8 cellular contexts compared by ENCODE assay signal in genomic region chr15:25862469-25863066, GRCh38. TPM values are rescaled to one million over a fixed set of nuclear protein-coding genes. Genes with fewer than 3 reads are reported as not detected.
DNase-seq lines count a peak whose midpoint lies in the region; ATAC-seq and TF ChIP-seq lines count a peak whose summit lies in the region.

No MANE protein-coding gene starts in this region.

- H3K27ac ChIP-seq in HUES64 (ENCODE audit: low read depth, low read length) (no peak overlapping the region), cardiac muscle cell (no peak overlapping the region)

- 2% methylated on average over 62 of the region's 62 CpGs for WGBS in HUES64

- ATAC-seq in GM19351 (IDR thresholded peaks at IDR 0.05; ENCODE audit: unreplicated experiment), result no peak
- no peak for ATAC-seq in GM18498 (IDR thresholded peaks at IDR 0.05; ENCODE audit: unreplicated experiment)

- peak; percentile 43 to 45 for DNase-seq in activated T-helper 1 cell treated with anti-CD3 and anti-CD28 coated beads, Interleukin-2, amount 50 U/mL, for 16 hours (ENCODE audit: low read depth in 1 of 2, low spot score in 1 of 2)
- DNase-seq in cardiac muscle cell (ENCODE audit: low read depth in 1 of 2, low spot score in 1 of 2), result peak; percentile 24 to 32
- peak; percentile 51 for DNase-seq in retina
- DNase-seq in nucleus accumbens (lab: John Stamatoyannopoulos, UW), result no peak
- no peak for DNase-seq in NCI-H128 (lab: John Stamatoyannopoulos, UW; ENCODE audit: unreplicated experiment)

- no peak for TF ChIP-seq CTCF in cardiac muscle cell (IDR thresholded peaks at IDR 0.05; ENCODE audit: low read depth, low read length)

- no peaks in the 10 kb centered on the region for H3K36me3 ChIP-seq in HUES64 (ENCODE audit: insufficient read depth, low read length)
- no peaks in the 10 kb centered on the region for H3K36me3 ChIP-seq in cardiac muscle cell

- H3K9me3 ChIP-seq in HUES64 (ENCODE audit: insufficient read depth, low read depth, low read length) (no peaks in the 10 kb centered on the region), cardiac muscle cell (ENCODE audit: low read depth) (no peaks in the 10 kb centered on the region)

- peaks cover 66% of the 10 kb centered on the region for H3K27me3 ChIP-seq in HUES64 (ENCODE audit: insufficient read depth, low read length)
- peaks cover 94% of the 10 kb centered on the region for H3K27me3 ChIP-seq in cardiac muscle cell

- H3K9ac ChIP-seq in HUES64 (ENCODE audit: low read depth, low read length), result peak overlapping the region; percentile 60

- H3K4me3 ChIP-seq in HUES64 (ENCODE audit: low read length) (peak overlapping the region; percentile 59), cardiac muscle cell (peak overlapping the region; percentile 25)

- peaks cover 12% of the 10 kb centered on the region for H3K4me1 ChIP-seq in HUES64 (ENCODE audit: insufficient read depth, low read length)
- no peaks in the 10 kb centered on the region for H3K4me1 ChIP-seq in cardiac muscle cell (ENCODE audit: low read depth)

RNA-seq across cellular contexts. Expression of gene ATP10A, which starts 0.6 kb away (rescaled TPM):
- 1.00 TPM for polyA plus RNA-seq in HUES64 (2013, experiment 1 of 2)
- 1.0 TPM for polyA plus RNA-seq in HUES64 (2013, experiment 2 of 2)
- not detected in 2 replicates for total RNA-seq in cardiac muscle cell
- not detected in 2 replicates for polyA plus RNA-seq in cardiac muscle cell

Comparison
In these comparisons a context has a peak if more than half of its experiments do, and no peak if none do; other contexts are left out.
1. DNase-seq: peak in activated T-helper 1 cell treated with anti-CD3 and anti-CD28 coated beads, Interleukin-2, amount 50 U/mL, for 16 hours (2 of 2), cardiac muscle cell (2 of 2) and retina (single experiment); none in nucleus accumbens (0 of 56) and NCI-H128 (single experiment).